In the genomic region with DNA sequence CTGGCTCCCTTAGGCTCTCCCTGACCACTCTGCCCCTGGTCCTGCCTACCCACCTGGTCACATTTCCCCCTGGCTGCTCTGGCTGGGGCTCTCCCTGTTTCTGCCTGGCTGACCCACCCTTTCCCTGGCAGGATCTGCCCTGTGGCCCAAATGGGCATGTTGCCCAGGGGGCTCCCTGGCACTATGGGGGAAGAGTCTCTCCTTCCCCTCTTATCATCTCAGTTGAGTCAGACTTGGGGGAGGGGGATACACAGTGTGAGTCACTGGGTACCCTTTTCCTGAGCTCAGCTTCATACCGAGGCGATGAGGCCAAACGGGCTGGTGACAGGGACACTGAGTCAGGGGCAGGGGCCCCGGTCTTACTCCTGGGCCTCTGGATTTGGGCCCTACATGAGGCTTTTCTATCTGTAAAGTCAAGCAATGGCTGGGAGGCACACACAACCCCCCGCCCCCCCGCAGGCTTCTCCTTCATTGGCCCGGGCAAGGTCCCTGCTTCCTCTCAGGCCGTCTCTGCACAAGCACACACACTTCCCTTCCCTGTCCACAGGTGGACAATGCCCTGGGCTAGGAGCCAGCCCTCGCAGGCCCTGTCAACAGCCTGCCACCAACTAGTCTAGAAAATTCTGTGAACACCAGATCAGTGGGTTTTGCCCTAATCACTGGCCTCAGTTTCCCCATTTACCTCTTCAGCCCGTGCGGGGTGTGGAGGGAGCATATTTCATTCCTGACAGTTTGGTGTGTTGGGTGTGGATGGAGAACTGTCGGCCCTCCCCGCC, we compare ENCODE assay signal across 9 cellular contexts. TPM values are rescaled to one million over a fixed set of nuclear protein-coding genes. Genes with fewer than 3 reads are reported as not detected.
DNase-seq lines count a peak whose midpoint lies in the region; ATAC-seq, FAIRE-seq and TF ChIP-seq lines count a peak whose summit lies in the region.
"Had no signal": no experiment of that assay in that cellular context is flagged by ENCODE, and none has a peak within 500 bp of the region (broad histone marks: within the 10 kb centered on the region; RNA-seq: fewer than 3 reads in every experiment).

No MANE protein-coding gene starts in this region.

- H3K4me3 ChIP-seq in astrocyte (ENCODE audit: insufficient read depth, low read depth, low read length) = peak overlapping the region; percentile 41
- H3K4me3 ChIP-seq in upper lobe of right lung = peak overlapping the region; percentile 52

- no peak for ATAC-seq in upper lobe of right lung

- intact Hi-C loops in upper lobe of right lung (cut with DNase I) = no loop called here

- H3K9ac ChIP-seq in astrocyte (ENCODE audit: low read length) = peak overlapping the region; percentile 93

- peaks cover 52% of the 10 kb centered on the region for H3K27me3 Mint-ChIP-seq in activated T-cell treated with anti-CD3 and anti-CD28 coated beads, Interleukin-2, amount 50 U/mL, for 24 hours
- no peaks in the 10 kb centered on the region for H3K27me3 Mint-ChIP-seq in astrocyte (ENCODE audit: low read depth, unreplicated experiment)

- H4K20me1 ChIP-seq in astrocyte (ENCODE audit: insufficient read depth, low read length) = peaks cover 33% of the 10 kb centered on the region

- H3K9me3 ChIP-seq in astrocyte (ENCODE audit: insufficient read depth, low read depth, low read length) (no peaks in the 10 kb centered on the region), upper lobe of right lung (no peaks in the 10 kb centered on the region)

- H3K4me3 Mint-ChIP-seq in activated T-cell treated with anti-CD3 and anti-CD28 coated beads, Interleukin-2, amount 50 U/mL, for 24 hours = peak overlapping the region; percentile 39
- H3K4me3 Mint-ChIP-seq in astrocyte (ENCODE audit: unreplicated experiment) = peak overlapping the region; percentile 81

- H3K4me1 Mint-ChIP-seq in activated T-cell treated with anti-CD3 and anti-CD28 coated beads, Interleukin-2, amount 50 U/mL, for 24 hours (ENCODE audit: low read depth) = peaks cover 17% of the 10 kb centered on the region
- H3K4me1 Mint-ChIP-seq in astrocyte (ENCODE audit: low read depth, unreplicated experiment) = peaks cover 37% of the 10 kb centered on the region

- H3K9me3 Mint-ChIP-seq in activated T-cell treated with anti-CD3 and anti-CD28 coated beads, Interleukin-2, amount 50 U/mL, for 24 hours = no peaks in the 10 kb centered on the region
- H3K9me3 Mint-ChIP-seq in astrocyte (ENCODE audit: unreplicated experiment) = no peaks in the 10 kb centered on the region

- no peaks in the 10 kb centered on the region for H3K36me3 ChIP-seq in astrocyte (ENCODE audit: insufficient read depth, low read length)
- H3K36me3 ChIP-seq in upper lobe of right lung = no peaks in the 10 kb centered on the region

- no peak for FAIRE-seq in astrocyte (lab: Jason Lieb, UNC)
- FAIRE-seq: G401.6 had no signal

- H3K27me3 ChIP-seq in astrocyte (ENCODE audit: insufficient read depth, low read length) = no peaks in the 10 kb centered on the region
- H3K27me3 ChIP-seq in upper lobe of right lung = peaks cover 42% of the 10 kb centered on the region

- H3K4me1 ChIP-seq in astrocyte (ENCODE audit: insufficient read depth, low read length) (peaks cover 51% of the 10 kb centered on the region), upper lobe of right lung (peaks cover 25% of the 10 kb centered on the region)

- DNase-seq in activated T-cell treated with anti-CD3 and anti-CD28 coated beads, Interleukin-2, amount 50 U/mL, for 24 hours = no peak
- no peak for DNase-seq in activated T-cell treated with anti-CD3 and anti-CD28 coated beads, Interleukin-2, amount 50 U/mL, for 48 hours
- DNase-seq in astrocyte (ENCODE audit: low read depth) (peak; percentile 73), kidney glomerular epithelial cell (lab: John Stamatoyannopoulos, UW) (peak; percentile 65), upper lobe of right lung (no peak), UCSD-AML1 (lab: John Stamatoyannopoulos, UW; ENCODE audit: unreplicated experiment) (no peak), NCI-H1694 (lab: John Stamatoyannopoulos, UW) (no peak), SHP77 (lab: John Stamatoyannopoulos, UW) (no peak)

- H3K79me2 ChIP-seq in astrocyte (ENCODE audit: insufficient read depth, low read length) = peaks cover 40% of the 10 kb centered on the region

- no peak for TF ChIP-seq CTCF in astrocyte (IDR thresholded peaks at IDR 0.05; ENCODE audit: insufficient read depth, low read depth, low read length)
- no peak for TF ChIP-seq CTCF in upper lobe of right lung (IDR thresholded peaks at IDR 0.05)

- no peak overlapping the region for H3K27ac Mint-ChIP-seq in activated T-cell treated with anti-CD3 and anti-CD28 coated beads, Interleukin-2, amount 50 U/mL, for 24 hours
- peak overlapping the region; percentile 90 for H3K27ac Mint-ChIP-seq in astrocyte (ENCODE audit: unreplicated experiment)

- H3K27ac ChIP-seq in astrocyte (ENCODE audit: low read depth, low read length) = peak overlapping the region; percentile 91
- H3K27ac ChIP-seq in upper lobe of right lung = no peak overlapping the region

- H3K4me2 ChIP-seq in astrocyte (ENCODE audit: low read length) = peak overlapping the region; percentile 99

- H3K36me3 Mint-ChIP-seq in activated T-cell treated with anti-CD3 and anti-CD28 coated beads, Interleukin-2, amount 50 U/mL, for 24 hours (ENCODE audit: low read depth) = no peaks in the 10 kb centered on the region
- H3K36me3 Mint-ChIP-seq in astrocyte (ENCODE audit: low read depth, unreplicated experiment) = peaks cover 3% of the 10 kb centered on the region

- no peak overlapping the region for H2AFZ ChIP-seq in astrocyte (ENCODE audit: low read depth, low read length)

RNA-seq across cellular contexts. Expression of gene FLNC, which starts 0.6 kb away (rescaled TPM):
- total RNA-seq in astrocyte (308 and 364 TPM in 2 replicates), upper lobe of right lung (7.7 TPM)

RNA-seq across cellular contexts. Expression of gene ATP6V1F, which starts 33.1 kb away (rescaled TPM):
- total RNA-seq in astrocyte (193 TPM in 2 replicates), upper lobe of right lung (180 TPM)

RNA-seq across cellular contexts. Expression of gene CCDC136, which starts 37.8 kb away (rescaled TPM):
- total RNA-seq in astrocyte (14.4 and 14.9 TPM in 2 replicates), upper lobe of right lung (3.1 TPM)

RNA-seq across cellular contexts. Expression of gene OPN1SW, which starts 54.0 kb away (rescaled TPM):
- total RNA-seq in astrocyte = not detected in 2 replicates
- not detected for total RNA-seq in upper lobe of right lung

Comparison
In these comparisons a context has a peak if more than half of its experiments do, and no peak if none do; other contexts are left out.
1. DNase-seq: peak in astrocyte (single experiment) and kidney glomerular epithelial cell (single experiment); none in activated T-cell treated with anti-CD3 and anti-CD28 coated beads, Interleukin-2, amount 50 U/mL, for 24 hours (single experiment), activated T-cell treated with anti-CD3 and anti-CD28 coated beads, Interleukin-2, amount 50 U/mL, for 48 hours (0 of 2), upper lobe of right lung (single experiment), UCSD-AML1 (single experiment), NCI-H1694 (single experiment) and SHP77 (0 of 2).
2. RNA of gene FLNC, which starts 0.6 kb away (total RNA-seq): 308 to 364 TPM in astrocyte; 7.7 TPM in upper lobe of right lung (single experiment); every median in the first group is over 10 times any median in the second.